ENCODE assay signal across 8 cellular contexts in the genomic region with DNA sequence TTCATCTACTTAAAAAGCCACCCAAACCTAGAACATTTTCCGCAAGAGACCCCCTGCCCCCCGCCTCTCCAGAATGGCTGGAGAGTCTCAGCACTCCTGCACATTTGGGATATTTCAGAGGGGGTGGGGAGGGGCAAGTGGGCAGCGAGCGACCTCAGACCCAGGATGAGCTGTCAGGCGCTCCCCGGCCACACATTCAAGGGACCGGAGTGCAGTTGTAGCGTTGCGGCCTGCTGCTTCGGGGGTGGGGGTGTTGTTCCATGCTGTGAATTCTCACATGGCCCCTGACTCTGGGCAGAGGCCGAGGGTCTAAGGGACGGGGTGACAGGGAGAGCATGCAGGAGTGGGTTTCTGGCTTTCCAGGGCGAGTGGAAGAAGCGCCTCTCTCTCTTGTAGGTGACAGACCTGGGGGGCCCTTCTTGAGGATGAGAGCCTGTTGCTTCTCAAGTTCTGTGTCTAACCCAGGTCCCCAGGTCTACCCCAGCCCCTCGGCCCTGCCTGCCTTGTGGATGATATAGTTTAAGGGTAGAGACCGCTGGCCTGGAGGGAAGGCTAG.
DNase-seq lines count a peak whose midpoint lies in the region; ATAC-seq and TF ChIP-seq lines count a peak whose summit lies in the region.

No MANE protein-coding gene starts in this region.

- H3K9me3 Mint-ChIP-seq in naive B cell, result no peaks in the 10 kb centered on the region

- H3K27me3 Mint-ChIP-seq in naive B cell, result no peaks in the 10 kb centered on the region

- POLR2A ChIA-PET in AG04449 (lab: Yijun Ruan, JAX), result interaction anchor here (1.0 kb wide), 1 partner anchor 20 kb away, joined by 3 read pairs; no protein-coding TSS in a partner anchor

- no peaks in the 10 kb centered on the region for H3K36me3 Mint-ChIP-seq in naive B cell

- CTCF ChIA-PET in AG04449 (lab: Yijun Ruan, JAX), result interaction anchor here (1.2 kb wide), 1 partner anchor 59 kb away, joined by 3 read pairs; no protein-coding TSS in a partner anchor

- H3K4me1 ChIP-seq in duodenal mucosa (ENCODE audit: control insufficient read depth in 1 of 2, insufficient read depth in 2 of 2, low read length in 2 of 2), result peaks cover 42 to 56% of the 10 kb centered on the region in 2 donors

- no peak for TF ChIP-seq CTCF in AG04449 (IDR thresholded peaks at IDR 0.05; ENCODE audit: insufficient read depth, low read length, missing control alignments)

- peak overlapping the region; percentile 79 for H3K4me3 ChIP-seq in AG04449 (ENCODE audit: low read depth, low read length)
- H3K4me3 ChIP-seq in MG63, result peak overlapping the region; percentile 80
- H3K4me3 ChIP-seq in duodenal mucosa (ENCODE audit: low read depth in 1 of 2, low read length in 2 of 2), result peak overlapping the region; percentile 74 to 75

- H3K27me3 ChIP-seq in MG63 (no peaks in the 10 kb centered on the region), duodenal mucosa (ENCODE audit: control insufficient read depth in 1 of 2, insufficient read depth in 2 of 2, low read length in 2 of 2) (no peaks in the 10 kb centered on the region)

- peak overlapping the region; percentile 30 for H3K27ac ChIP-seq in duodenal mucosa (ENCODE audit: low read depth, low read length)

- H3K27ac Mint-ChIP-seq in naive B cell, result peak overlapping the region in 3 of 6 donors; percentile 61 to 85 (median 65)

- H3K36me3 ChIP-seq in MG63 (peaks cover 46% of the 10 kb centered on the region), duodenal mucosa (ENCODE audit: control insufficient read depth in 1 of 2, insufficient read depth in 2 of 2, low read length in 2 of 2) (no peaks in the 10 kb centered on the region)

- no peaks in the 10 kb centered on the region for H3K9me3 ChIP-seq in MG63
- no peaks in the 10 kb centered on the region for H3K9me3 ChIP-seq in duodenal mucosa (ENCODE audit: control insufficient read depth in 1 of 2, low read length in 2 of 2)

- DNase-seq in AG04449 (ENCODE audit: low read depth, low spot score) (no peak), MG63 (no peak), naive B cell (no peak), A172 (ENCODE audit: low spot score) (no peak), iPS-NIHi11 (ENCODE audit: low spot score) (no peak)
- no peak for DNase-seq in effector CD8-positive, alpha-beta T cell (lab: John Stamatoyannopoulos, UW)

- no peak for ATAC-seq in naive B cell (ENCODE audit: low read depth in 2 of 2)
- ATAC-seq in HG03039 (IDR thresholded peaks at IDR 0.05; ENCODE audit: unreplicated experiment), result no peak

- H3K4me3 Mint-ChIP-seq in naive B cell, result peak overlapping the region; percentile 71 to 97 (median 82)

- H3K9ac ChIP-seq in duodenal mucosa (ENCODE audit: low read depth in 1 of 2, low read length in 2 of 2), result peak overlapping the region; percentile 61 to 76

- H3K4me1 Mint-ChIP-seq in naive B cell, result peaks cover 47 to 63% (median 52%) of the 10 kb centered on the region in 3 donors
